Comparison of ENCODE assay signal across 22 cellular contexts in the genomic region with DNA sequence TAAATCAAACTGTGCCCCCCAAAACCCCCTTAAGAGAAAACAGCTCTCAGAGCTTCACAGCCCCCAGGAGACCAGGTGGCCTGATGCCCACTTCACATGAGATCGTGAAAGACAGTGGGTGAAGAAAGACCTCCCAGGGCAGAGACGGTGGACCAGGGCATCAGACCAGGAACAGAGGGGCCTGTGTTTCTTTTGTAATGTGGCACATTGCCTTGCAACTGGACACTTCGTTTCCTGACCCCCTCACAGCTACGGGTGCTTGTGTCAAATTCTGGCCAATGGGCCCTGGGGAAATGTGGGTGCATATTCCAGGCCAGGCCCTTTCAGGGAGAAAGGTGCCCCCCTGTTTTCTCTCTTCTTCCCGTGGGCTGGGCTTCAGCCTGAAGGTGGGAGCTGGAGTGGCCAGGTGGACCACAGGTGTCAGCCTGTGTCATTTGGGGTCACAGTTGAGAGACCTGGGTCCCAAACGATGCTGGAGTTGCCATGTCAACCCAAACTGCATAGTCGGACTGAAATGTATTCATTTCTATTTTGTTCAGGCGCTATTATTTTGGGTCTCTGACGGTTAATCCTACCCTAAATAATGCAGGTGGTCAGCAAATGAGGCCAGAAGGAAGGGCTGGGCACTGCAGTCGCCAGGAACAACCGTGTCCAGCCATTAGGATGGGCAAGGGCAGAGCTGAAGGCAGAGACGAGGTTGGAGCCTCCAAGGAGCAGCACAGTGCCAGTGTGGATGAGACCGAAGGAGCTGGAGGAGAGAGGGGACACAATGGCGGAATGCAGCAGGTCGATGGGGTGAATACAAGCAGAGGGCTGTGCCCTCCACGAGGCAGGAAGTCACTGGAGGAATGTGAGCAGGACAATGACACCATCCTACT.
"Had no signal": no experiment of that assay in that cellular context is flagged by ENCODE, and none has a peak within 500 bp of the region (broad histone marks: within the 10 kb centered on the region; RNA-seq: fewer than 3 reads in every experiment).

No MANE protein-coding gene starts in this region.

- H3K27ac ChIP-seq: ascending aorta, cardiac muscle cell, esophagus squamous epithelium, testis, transverse colon had no signal

- DNase-seq: activated CD4-positive, alpha-beta T cell treated with anti-CD3 and anti-CD28 coated beads for 36 hours; activated CD4-positive, alpha-beta T cell treated with anti-CD3 and anti-CD28 coated beads, Interleukin-2, amount 50 U/mL, for 48 hours; activated CD4-positive, CD25-positive, alpha-beta regulatory T cell; activated CD8-positive, alpha-beta memory T cell treated with anti-CD3 and anti-CD28 coated beads, Interleukin-2, amount 50 U/mL, for 4 hours; activated gamma-delta T cell; activated naive CD4-positive, alpha-beta T cell treated with anti-CD3 and anti-CD28 coated beads, Interleukin-2, amount 10 ng/mL, durations not matched to agents 7 days and 5 days; activated naive CD8-positive, alpha-beta T cell treated with anti-CD3 and anti-CD28 coated beads, Interleukin-2, amount 10 ng/mL, durations not matched to agents 7 days and 5 days; activated T-cell treated with anti-CD3 and anti-CD28 coated beads, Interleukin-2, amount 50 U/mL, for 1 hour; esophagus squamous epithelium; left colon; mesenchymal stem cell; mucosa of descending colon; right cardiac atrium; stimulated activated CD4-positive, alpha-beta T cell treated with anti-CD3 and anti-CD28 coated beads, Interleukin-15, amount 100 ng/mL, for 24 hours; stimulated activated CD4-positive, alpha-beta T cell treated with anti-CD3 and anti-CD28 coated beads, Interleukin-2, amount 100 ng/mL, for 24 hours; stimulated activated naive CD4-positive, alpha-beta T cell; testis; transverse colon had no signal

- H3K27me3 ChIP-seq: ascending aorta, cardiac muscle cell, testis, transverse colon had no signal

- H3K9me3 Mint-ChIP-seq: activated naive CD4-positive, alpha-beta T cell treated with anti-CD3 and anti-CD28 coated beads, Interleukin-2, amount 10 ng/mL, durations not matched to agents 7 days and 5 days; activated T-helper 1 cell treated with anti-CD3 and anti-CD28 coated beads, Interleukin-12 subunit alpha, Interleukin-12 subunit beta, Interleukin-2, Interleukin-4 antibody, amounts not matched to agents 30 ng/mL and 10 ng/mL and 1 ng/mL, durations not matched to agents 14 hours and 24 hours and 36 hours had no signal

- H3K27ac Mint-ChIP-seq: activated CD4-positive, alpha-beta T cell treated with anti-CD3 and anti-CD28 coated beads for 36 hours; activated naive CD4-positive, alpha-beta T cell treated with anti-CD3 and anti-CD28 coated beads, Interleukin-2, amount 10 ng/mL, durations not matched to agents 7 days and 5 days; activated naive CD8-positive, alpha-beta T cell treated with anti-CD3 and anti-CD28 coated beads, Interleukin-2, amount 10 ng/mL, durations not matched to agents 7 days and 5 days; activated T-helper 1 cell treated with anti-CD3 and anti-CD28 coated beads, Interleukin-12 subunit alpha, Interleukin-12 subunit beta, Interleukin-2, Interleukin-4 antibody, amounts not matched to agents 30 ng/mL and 10 ng/mL and 1 ng/mL, durations not matched to agents 14 hours and 24 hours and 36 hours had no signal

- H3K36me3 Mint-ChIP-seq: activated naive CD4-positive, alpha-beta T cell treated with anti-CD3 and anti-CD28 coated beads, Interleukin-2, amount 10 ng/mL, durations not matched to agents 7 days and 5 days; activated naive CD8-positive, alpha-beta T cell treated with anti-CD3 and anti-CD28 coated beads, Interleukin-2, amount 10 ng/mL, durations not matched to agents 7 days and 5 days; brain had no signal

- H3K4me1 Mint-ChIP-seq: activated CD4-positive, alpha-beta T cell treated with anti-CD3 and anti-CD28 coated beads for 36 hours; activated naive CD4-positive, alpha-beta T cell treated with anti-CD3 and anti-CD28 coated beads, Interleukin-2, amount 10 ng/mL, durations not matched to agents 7 days and 5 days; activated naive CD8-positive, alpha-beta T cell treated with anti-CD3 and anti-CD28 coated beads, Interleukin-2, amount 10 ng/mL, durations not matched to agents 7 days and 5 days had no signal

- H3K9me3 ChIP-seq: ascending aorta, esophagus squamous epithelium, mucosa of descending colon, testis, transverse colon had no signal

- ATAC-seq: activated CD4-positive, alpha-beta T cell treated with anti-CD3 and anti-CD28 coated beads for 36 hours; left colon; mucosa of descending colon; right cardiac atrium had no signal

- H3K4me3 Mint-ChIP-seq: activated CD4-positive, alpha-beta T cell treated with anti-CD3 and anti-CD28 coated beads for 36 hours; activated naive CD4-positive, alpha-beta T cell treated with anti-CD3 and anti-CD28 coated beads, Interleukin-2, amount 10 ng/mL, durations not matched to agents 7 days and 5 days; activated naive CD8-positive, alpha-beta T cell treated with anti-CD3 and anti-CD28 coated beads, Interleukin-2, amount 10 ng/mL, durations not matched to agents 7 days and 5 days; activated T-helper 1 cell treated with anti-CD3 and anti-CD28 coated beads, Interleukin-12 subunit alpha, Interleukin-12 subunit beta, Interleukin-2, Interleukin-4 antibody, amounts not matched to agents 30 ng/mL and 10 ng/mL and 1 ng/mL, durations not matched to agents 14 hours and 24 hours and 36 hours; brain had no signal

- H3K36me3 ChIP-seq: ascending aorta, cardiac muscle cell, esophagus squamous epithelium, transverse colon had no signal

- H3K27me3 Mint-ChIP-seq: activated naive CD8-positive, alpha-beta T cell treated with anti-CD3 and anti-CD28 coated beads, Interleukin-2, amount 10 ng/mL, durations not matched to agents 7 days and 5 days had no signal

- H3K4me3 ChIP-seq: ascending aorta, cardiac muscle cell, esophagus squamous epithelium, mucosa of descending colon, testis, transverse colon had no signal

- H3K4me1 ChIP-seq: ascending aorta, esophagus squamous epithelium, testis had no signal
